In the genomic region with DNA sequence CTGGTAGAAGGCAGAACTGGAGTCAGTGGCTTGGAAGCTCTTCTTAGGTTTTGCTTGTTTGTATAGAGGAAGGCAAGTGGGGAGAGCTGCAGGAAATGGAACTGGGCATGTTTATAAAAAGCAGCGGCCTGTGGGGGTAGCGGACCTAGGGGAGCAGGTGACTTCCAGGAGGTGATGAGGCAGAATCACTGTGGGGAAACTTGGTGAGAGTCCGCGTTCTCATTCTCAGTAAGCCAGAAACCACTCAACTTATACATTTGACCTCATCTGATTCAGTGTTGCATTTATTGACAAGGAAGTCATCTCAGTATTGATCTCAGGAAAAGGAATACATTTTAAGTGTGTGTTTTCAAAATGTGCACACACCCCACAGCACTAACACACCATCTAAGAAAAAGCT, we compare ENCODE assay signal across 12 cellular contexts.
DNase-seq lines count a peak whose midpoint lies in the region; ATAC-seq lines count a peak whose summit lies in the region.
"Had no signal": no experiment of that assay in that cellular context is flagged by ENCODE, and none has a peak within 500 bp of the region (broad histone marks: within the 10 kb centered on the region; RNA-seq: fewer than 3 reads in every experiment).

No MANE protein-coding gene starts in this region.

- ATAC-seq in GM19043 (IDR thresholded peaks at IDR 0.05; ENCODE audit: low read depth, unreplicated experiment), result peak; percentile 63
- ATAC-seq in HG02588 (IDR thresholded peaks at IDR 0.05; ENCODE audit: unreplicated experiment), result peak; percentile 85
- ATAC-seq in HG03457 (IDR thresholded peaks at IDR 0.05; ENCODE audit: unreplicated experiment), result peak; percentile 88
- ATAC-seq: activated CD4-positive, CD25-positive, alpha-beta regulatory T cell treated with anti-CD3 and anti-CD28 coated beads, Interleukin-2, amount 50 U/mL, for 24 hours; left ventricle myocardium superior; pancreas had no signal

- peak; percentile 28 for DNase-seq in DMS153 treated with DMSO at 0.1 percent for 48 hours (lab: John Stamatoyannopoulos, UW; ENCODE audit: unreplicated experiment)
- DNase-seq in stimulated activated CD8-positive, alpha-beta memory T cell treated with anti-CD3 and anti-CD28 coated beads, Interleukin-4, amount 100 ng/mL, for 48 hours, result no peak
- no peak for DNase-seq in NCI-H2029 (lab: John Stamatoyannopoulos, UW)
- no peak for DNase-seq in MV-4-11 (lab: John Stamatoyannopoulos, UW)
- no peak for DNase-seq in LoVo (ENCODE audit: low spot score)
- DNase-seq: left ventricle myocardium superior, NCI-H1694 treated with DMSO at 0.1 percent for 48 hours, pancreas had no signal
